In genomic region chr13:43830481-43830873, GRCh38 we compare ENCODE assay signal across 1 cellular context.
TF ChIP-seq lines count a peak whose summit lies in the region.

No MANE protein-coding gene starts in this region.

TF ChIP-seq in WTC11, 78 proteins besides CTCF, POLR2A, EP300 and RAD21 (continued from another document):
- TF ChIP-seq CDX4 (CRISPR knock-in tag; IDR thresholded peaks at IDR 0.05; ENCODE audit: borderline replicate concordance) (no peak), PRDM15 (CRISPR knock-in tag; IDR thresholded peaks at IDR 0.05) (no peak), GTF2I (CRISPR knock-in tag; conservative IDR thresholded peaks at IDR 0.05) (no peak), JUN (CRISPR knock-in tag; IDR thresholded peaks at IDR 0.05) (no peak)
TF ChIP-seq in WTC11: peak in this region for 0.
